ENCODE assay signal across 19 cellular contexts in genomic region chr2:38466849-38467767, GRCh38.
A peak's percentile ranks its signal among the peaks of the same experiment; 100 is the strongest.
DNase-seq lines count a peak whose midpoint lies in the region; ATAC-seq and TF ChIP-seq lines count a peak whose summit lies in the region.
"Had no signal": no experiment of that assay in that cellular context is flagged by ENCODE, and none has a peak within 500 bp of the region (broad histone marks: within the 10 kb centered on the region; RNA-seq: fewer than 3 reads in every experiment).

No MANE protein-coding gene starts in this region.

- in situ Hi-C loops in transverse colon (cut with MboI; ENCODE audit: low pct_ligation_motif_present in 1 of 4, low pct_unique_long_range_greater_than_20kb in 1 of 4, low sequenced_read_pairs in 3 of 4): no loop called here

- H3K9ac ChIP-seq in mucosa of rectum (ENCODE audit: low read depth in 1 of 2, low read length in 2 of 2): no peak overlapping the region
- H3K9ac ChIP-seq: GM23248, neural progenitor cell had no signal

- no peaks in the 10 kb centered on the region for H3K9me3 ChIP-seq in mucosa of rectum (ENCODE audit: control insufficient read depth in 2 of 2, low read length in 2 of 2)
- H3K9me3 ChIP-seq in transverse colon: no peaks in the 10 kb centered on the region
- no peaks in the 10 kb centered on the region for H3K9me3 ChIP-seq in body of pancreas
- H3K9me3 ChIP-seq: BE2C had no signal

- H3K27ac ChIP-seq in coronary artery: peak overlapping the region; percentile 50 to 74
- peak overlapping the region; percentile 26 to 27 for H3K27ac ChIP-seq in mucosa of rectum (ENCODE audit: low read depth in 2 of 2, low read length in 2 of 2)
- peak overlapping the region; percentile 72 to 81 (median 77) for H3K27ac ChIP-seq in transverse colon
- H3K27ac ChIP-seq in body of pancreas: no peak overlapping the region
- H3K27ac ChIP-seq: GM23248, neural progenitor cell, PC-9, skin epidermis had no signal

- H3K27me3 ChIP-seq in mucosa of rectum (ENCODE audit: control insufficient read depth in 2 of 2, insufficient read depth in 2 of 2, low read length in 2 of 2): no peaks in the 10 kb centered on the region
- no peaks in the 10 kb centered on the region for H3K27me3 ChIP-seq in transverse colon
- H3K27me3 ChIP-seq in body of pancreas: no peaks in the 10 kb centered on the region
- H3K27me3 ChIP-seq: BE2C, neural progenitor cell had no signal

- H3K4me3 ChIP-seq in coronary artery (no peak overlapping the region), mucosa of rectum (ENCODE audit: low read length in 2 of 2) (no peak overlapping the region), transverse colon (no peak overlapping the region), body of pancreas (no peak overlapping the region)
- H3K4me3 ChIP-seq: GM23248, neural progenitor cell, PC-9, skin epidermis had no signal

- peaks cover 3 to 4% of the 10 kb centered on the region in 2 donors for H3K4me1 ChIP-seq in mucosa of rectum (ENCODE audit: control insufficient read depth in 2 of 2, insufficient read depth in 2 of 2, low read length in 2 of 2)
- peaks cover 5 to 43% (median 10%) of the 10 kb centered on the region in 4 donors for H3K4me1 ChIP-seq in transverse colon
- H3K4me1 ChIP-seq in body of pancreas: peaks cover 8% of the 10 kb centered on the region
- H3K4me1 ChIP-seq: BE2C, neural progenitor cell had no signal

- no peaks in the 10 kb centered on the region for H3K9me3 Mint-ChIP-seq in stimulated activated naive CD8-positive, alpha-beta T cell treated with anti-CD3 and anti-CD28 coated beads, Interleukin-15, amount 100 ng/mL, for 72 hours
- no peaks in the 10 kb centered on the region for H3K9me3 Mint-ChIP-seq in activated CD4-positive, alpha-beta T cell treated with anti-CD3 and anti-CD28 coated beads, Interleukin-2, amount 10 ng/mL, durations not matched to agents 24 days and 14 days
- H3K9me3 Mint-ChIP-seq: neural progenitor cell had no signal

- 55 to 70% methylated on average over 5 to 11 of the region's 11 CpGs for WGBS in transverse colon (ENCODE audit: low coverage in 1 of 2), 2 donors
- 39 to 50% methylated on average over 11 of the region's 11 CpGs for WGBS in body of pancreas, 2 donors

- DNase-seq in SW480 (ENCODE audit: low spot score) (peak; percentile 91), coronary artery (ENCODE audit: low spot score) (no peak), transverse colon (no peak), body of pancreas (no peak)
- DNase-seq in stimulated activated naive CD8-positive, alpha-beta T cell treated with anti-CD3 and anti-CD28 coated beads, Interleukin-15, amount 100 ng/mL, for 72 hours: no peak
- no peak for DNase-seq in activated CD4-positive, alpha-beta T cell treated with anti-CD3 and anti-CD28 coated beads, Interleukin-2, amount 10 ng/mL, durations not matched to agents 24 days and 14 days
- DNase-seq: activated CD8-positive, alpha-beta memory T cell treated with anti-CD3 and anti-CD28 coated beads, Interleukin-2, amount 10 ng/mL, durations not matched to agents 7 days and 5 days; activated naive CD4-positive, alpha-beta T cell treated with Interleukin-2 at 50 U/mL for 16 hours; BE2C; DMS 273 treated with DMSO at 0.1 percent for 48 hours; GM23248; left ventricle myocardium superior; NCI-H1105; NCI-H510A; PC-9; stimulated activated naive CD8-positive, alpha-beta T cell treated with anti-CD3 and anti-CD28 coated beads, Interleukin-15, Interleukin-2, amounts not matched to agents 100 U/mL and 50 U/mL, for 24 hours had no signal

- H3K36me3 ChIP-seq in mucosa of rectum (ENCODE audit: control insufficient read depth in 2 of 2, insufficient read depth in 2 of 2, low read length in 2 of 2): no peaks in the 10 kb centered on the region
- no peaks in the 10 kb centered on the region for H3K36me3 ChIP-seq in transverse colon
- no peaks in the 10 kb centered on the region for H3K36me3 ChIP-seq in body of pancreas (replicated peaks in 1 of 2; ENCODE audit: insufficient read depth in 1 of 2, low read depth in 2 of 2)
- H3K36me3 ChIP-seq: BE2C, neural progenitor cell had no signal

- TF ChIP-seq POLR2A in transverse colon (IDR thresholded peaks at IDR 0.05) (no peak), body of pancreas (IDR thresholded peaks at IDR 0.05) (no peak)

- ATAC-seq in body of pancreas: no peak
- no peak for ATAC-seq in stimulated activated naive CD8-positive, alpha-beta T cell treated with anti-CD3 and anti-CD28 coated beads, Interleukin-15, amount 100 ng/mL, for 72 hours
- ATAC-seq: activated CD8-positive, alpha-beta memory T cell treated with anti-CD3 and anti-CD28 coated beads, Interleukin-2, amount 10 ng/mL, durations not matched to agents 7 days and 5 days; left ventricle myocardium superior; stimulated activated naive CD8-positive, alpha-beta T cell treated with anti-CD3 and anti-CD28 coated beads, Interleukin-15, Interleukin-2, amounts not matched to agents 100 U/mL and 50 U/mL, for 24 hours had no signal

- no peak overlapping the region for H3K27ac Mint-ChIP-seq in stimulated activated naive CD8-positive, alpha-beta T cell treated with anti-CD3 and anti-CD28 coated beads, Interleukin-15, amount 100 ng/mL, for 72 hours
- no peak overlapping the region for H3K27ac Mint-ChIP-seq in activated CD4-positive, alpha-beta T cell treated with anti-CD3 and anti-CD28 coated beads, Interleukin-2, amount 10 ng/mL, durations not matched to agents 24 days and 14 days
- H3K27ac Mint-ChIP-seq: activated CD8-positive, alpha-beta memory T cell treated with anti-CD3 and anti-CD28 coated beads, Interleukin-2, amount 10 ng/mL, durations not matched to agents 7 days and 5 days; neural progenitor cell had no signal

- peaks cover 15% of the 10 kb centered on the region for H3K4me1 Mint-ChIP-seq in stimulated activated naive CD8-positive, alpha-beta T cell treated with anti-CD3 and anti-CD28 coated beads, Interleukin-15, amount 100 ng/mL, for 72 hours
- peaks cover 6% of the 10 kb centered on the region for H3K4me1 Mint-ChIP-seq in activated CD4-positive, alpha-beta T cell treated with anti-CD3 and anti-CD28 coated beads, Interleukin-2, amount 10 ng/mL, durations not matched to agents 24 days and 14 days

- TF ChIP-seq CTCF in coronary artery (IDR thresholded peaks at IDR 0.05): no peak
- TF ChIP-seq CTCF in transverse colon (IDR thresholded peaks at IDR 0.05): no peak
- no peak for TF ChIP-seq CTCF in body of pancreas (IDR thresholded peaks at IDR 0.05)

- peak; percentile 60 for TF ChIP-seq EP300 in transverse colon (IDR thresholded peaks at IDR 0.05; ENCODE audit: low read depth)

- no peak overlapping the region for H3K4me3 Mint-ChIP-seq in stimulated activated naive CD8-positive, alpha-beta T cell treated with anti-CD3 and anti-CD28 coated beads, Interleukin-15, amount 100 ng/mL, for 72 hours
- H3K4me3 Mint-ChIP-seq in activated CD4-positive, alpha-beta T cell treated with anti-CD3 and anti-CD28 coated beads, Interleukin-2, amount 10 ng/mL, durations not matched to agents 24 days and 14 days: no peak overlapping the region
- H3K4me3 Mint-ChIP-seq: activated CD8-positive, alpha-beta memory T cell treated with anti-CD3 and anti-CD28 coated beads, Interleukin-2, amount 10 ng/mL, durations not matched to agents 7 days and 5 days; neural progenitor cell had no signal

- H3K36me3 Mint-ChIP-seq in activated CD4-positive, alpha-beta T cell treated with anti-CD3 and anti-CD28 coated beads, Interleukin-2, amount 10 ng/mL, durations not matched to agents 24 days and 14 days (ENCODE audit: low read depth): no peaks in the 10 kb centered on the region
- H3K36me3 Mint-ChIP-seq: activated CD8-positive, alpha-beta memory T cell treated with anti-CD3 and anti-CD28 coated beads, Interleukin-2, amount 10 ng/mL, durations not matched to agents 7 days and 5 days; neural progenitor cell had no signal

- intact Hi-C loops in transverse colon (cut with DNase I; ENCODE audit: low total_unique reads): loop anchor here (5.0 kb wide), 1 partner anchor 70 kb away; no protein-coding TSS in a partner anchor
- intact Hi-C loops in body of pancreas (cut with DNase I): no loop called here
- intact Hi-C loops in activated CD4-positive, alpha-beta T cell treated with anti-CD3 and anti-CD28 coated beads, Interleukin-2, amount 10 ng/mL, durations not matched to agents 24 days and 14 days (cut with micrococcal nuclease): no loop called here

- H3K27me3 Mint-ChIP-seq in stimulated activated naive CD8-positive, alpha-beta T cell treated with anti-CD3 and anti-CD28 coated beads, Interleukin-15, amount 100 ng/mL, for 72 hours: peaks cover 6% of the 10 kb centered on the region
- H3K27me3 Mint-ChIP-seq in activated CD4-positive, alpha-beta T cell treated with anti-CD3 and anti-CD28 coated beads, Interleukin-2, amount 10 ng/mL, durations not matched to agents 24 days and 14 days: peaks cover 31% of the 10 kb centered on the region

Comparison
In these comparisons a context has a peak if more than half of its experiments do, and no peak if none do; other contexts are left out.
1. H3K27ac ChIP-seq: peak in coronary artery (2 of 2), mucosa of rectum (2 of 2) and transverse colon (4 of 4); none in body of pancreas (0 of 4).